ENCODE assay signal across 17 cellular contexts in the genomic region with DNA sequence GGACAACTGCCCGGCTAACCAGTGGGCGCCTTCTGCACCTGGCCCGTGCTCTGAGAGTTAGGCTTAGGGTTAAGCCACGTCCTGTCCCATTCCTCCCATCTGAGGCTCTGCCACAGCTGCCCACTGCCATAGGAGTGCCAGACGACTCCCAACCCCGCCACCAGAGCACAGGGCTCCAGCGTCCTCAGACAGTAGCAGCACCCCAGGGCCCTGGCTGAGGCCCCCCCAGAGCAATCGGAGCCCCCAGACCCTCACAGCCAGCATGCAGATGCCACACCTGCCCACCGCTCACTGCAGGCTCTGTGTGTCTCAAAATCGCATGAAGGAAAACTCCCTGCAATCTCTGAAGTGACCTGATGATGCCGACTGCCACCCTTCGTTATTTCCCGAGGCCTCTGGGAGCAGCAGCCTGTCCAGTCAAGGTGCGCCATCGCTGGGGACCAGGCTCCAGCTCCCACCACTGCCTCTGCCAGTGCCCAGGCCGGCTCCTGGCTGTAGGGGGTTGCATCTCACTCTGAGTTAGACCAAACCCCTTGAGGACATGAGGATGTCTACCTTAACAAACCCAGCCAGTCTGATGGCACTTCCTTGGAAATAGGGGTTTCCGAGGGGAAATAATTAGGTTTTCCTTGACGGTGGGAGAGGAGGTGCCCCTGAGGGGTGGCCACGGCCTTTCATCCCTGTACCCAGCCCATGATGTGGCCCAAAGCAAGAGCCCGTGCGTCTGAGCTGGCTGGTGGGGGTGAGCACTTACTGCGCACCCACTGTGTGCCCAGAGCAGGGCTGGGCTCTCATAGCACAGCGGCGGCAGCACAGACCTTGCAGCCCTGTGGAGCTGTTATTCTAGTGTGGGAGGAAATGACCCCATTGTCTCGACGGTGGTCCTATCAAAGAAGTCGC. TPM values are rescaled to one million over a fixed set of nuclear protein-coding genes. Genes with fewer than 3 reads are reported as not detected.
DNase-seq lines count a peak whose midpoint lies in the region; ATAC-seq lines count a peak whose summit lies in the region.
"Had no signal": no experiment of that assay in that cellular context is flagged by ENCODE, and none has a peak within 500 bp of the region (broad histone marks: within the 10 kb centered on the region; RNA-seq: fewer than 3 reads in every experiment).

No MANE protein-coding gene starts in this region.

- intact Hi-C loops in cardiac septum (cut with DNase I) = loop anchor here (5.0 kb wide), 3 partner anchors 78 to 343 kb away; a partner anchor contains a TSS
- intact Hi-C loops in left cardiac atrium (cut with DNase I) = loop anchor here (5.0 to 10.0 kb wide), 2 partner anchors 78 to 335 kb away; a partner anchor contains a TSS

- DNase-seq in cardiac septum (ENCODE audit: low spot score) (peak; percentile 68), left cardiac atrium (no peak), H4 (ENCODE audit: low spot score) (no peak), hepatic stellate cell (ENCODE audit: low spot score) (no peak)
- DNase-seq: activated T-cell treated with anti-CD3 and anti-CD28 coated beads, Interleukin-2, amount 50 U/mL, for 1 hour; CD4-positive, CD25-positive, alpha-beta regulatory T cell; DMS153; foreskin keratinocyte; NCI-H1105; NCI-H2081 treated with DMSO at 0.1 percent for 48 hours; NCI-H510A treated with DMSO at 0.1 percent for 48 hours had no signal

- no peaks in the 10 kb centered on the region for H3K27me3 ChIP-seq in layer of hippocampus (ENCODE audit: control insufficient read depth, insufficient read depth, low read length)
- H3K27me3 ChIP-seq: foreskin keratinocyte had no signal

- H3K27ac ChIP-seq in angular gyrus (ENCODE audit: low read depth, low read length) = peak overlapping the region; percentile 4
- H3K27ac ChIP-seq in layer of hippocampus (ENCODE audit: low read depth, low read length) = peak overlapping the region; percentile 71
- peak overlapping the region; percentile 72 for H3K27ac ChIP-seq in temporal lobe (ENCODE audit: low read depth, low read length)
- H3K27ac ChIP-seq: epithelial cell of prostate, foreskin keratinocyte, RWPE1 had no signal

- ATAC-seq in left cardiac atrium (no peak), HG03378 (IDR thresholded peaks at IDR 0.05; ENCODE audit: unreplicated experiment) (no peak)
- ATAC-seq: foreskin keratinocyte had no signal

RNA-seq across cellular contexts. Expression of a gene that starts 58.0 kb away (rescaled TPM):
- total RNA-seq in cardiac septum (33.7 TPM), left cardiac atrium (10 to 100 TPM; 45.6 to 67.2 TPM), temporal lobe (69.8 TPM)
- total RNA-seq in H4 (2014; rRNA removed; shearing (Covaris generic)) = 115 and 120 TPM in 2 replicates

Comparison
In these comparisons a context has a peak if more than half of its experiments do, and no peak if none do; other contexts are left out.
1. H3K27ac ChIP-seq: peak in every context shown above with its lines; median percentile 72 in temporal lobe; 71 in layer of hippocampus; 4 in angular gyrus.